ENCODE assay signal across 13 cellular contexts in the genomic region with DNA sequence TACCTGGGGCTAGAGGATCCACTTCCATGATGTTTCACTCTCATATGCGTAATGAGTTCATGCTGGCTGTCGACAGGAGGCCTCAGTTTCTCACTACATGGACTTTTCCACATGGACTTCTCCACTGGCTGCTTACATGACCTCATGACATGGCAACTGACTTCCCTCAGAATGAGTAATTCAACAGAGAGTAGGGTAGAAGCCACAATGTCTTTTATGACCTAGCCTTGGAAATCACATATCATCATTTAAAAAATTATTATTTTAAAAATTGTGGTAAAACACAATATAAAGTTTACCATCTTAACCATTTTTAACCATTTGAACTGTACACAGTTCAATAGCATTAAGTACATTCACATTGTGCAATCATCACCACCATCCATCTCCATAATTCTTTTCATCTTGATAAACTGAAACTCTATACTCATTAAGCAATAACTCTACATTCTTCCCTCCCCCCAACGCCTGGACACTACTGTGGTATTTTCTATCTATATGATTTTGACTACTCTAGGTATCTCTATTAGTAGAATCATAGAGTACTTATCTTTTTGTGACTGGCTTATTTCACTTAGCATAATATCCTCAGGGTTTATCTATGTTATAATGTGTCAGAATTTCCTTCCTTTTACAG.
"Had no signal": no experiment of that assay in that cellular context is flagged by ENCODE, and none has a peak within 500 bp of the region (broad histone marks: within the 10 kb centered on the region; RNA-seq: fewer than 3 reads in every experiment).

No MANE protein-coding gene starts in this region.

- H3K9me3 Mint-ChIP-seq: activated naive CD4-positive, alpha-beta T cell treated with anti-CD3 and anti-CD28 coated beads, Interleukin-2, amount 50 U/mL, for 24 hours; natural killer cell; type B pancreatic cell had no signal

- H3K27me3 Mint-ChIP-seq: activated naive CD4-positive, alpha-beta T cell treated with anti-CD3 and anti-CD28 coated beads, Interleukin-2, amount 50 U/mL, for 24 hours; type B pancreatic cell had no signal

- H3K4me3 ChIP-seq: esophagus muscularis mucosa, prostate gland had no signal

- H3K27ac Mint-ChIP-seq: activated naive CD4-positive, alpha-beta T cell treated with anti-CD3 and anti-CD28 coated beads, Interleukin-2, amount 50 U/mL, for 24 hours; natural killer cell; type B pancreatic cell had no signal

- H3K4me3 Mint-ChIP-seq: activated naive CD4-positive, alpha-beta T cell treated with anti-CD3 and anti-CD28 coated beads, Interleukin-2, amount 50 U/mL, for 24 hours; natural killer cell; type B pancreatic cell had no signal

- H3K27ac ChIP-seq: esophagus muscularis mucosa, prostate gland, VCaP had no signal

- H3K36me3 ChIP-seq: esophagus muscularis mucosa, prostate gland had no signal

- DNase-seq: foreskin melanocyte; head of caudate nucleus; left colon; natural killer cell; nucleus accumbens; stimulated activated CD4-positive, alpha-beta T cell treated with anti-CD3 and anti-CD28 coated beads, Interleukin-2, amount 100 ng/mL, for 24 hours; stimulated activated naive CD4-positive, alpha-beta T cell; substantia nigra had no signal

- H3K36me3 Mint-ChIP-seq: natural killer cell had no signal

- H3K27me3 ChIP-seq: esophagus muscularis mucosa had no signal

- H3K9me3 ChIP-seq: esophagus muscularis mucosa, prostate gland had no signal
